In genomic region chr17:72609501-72609900, GRCh38 we compare ENCODE assay signal across 14 cellular contexts.
A peak's percentile ranks its signal among the peaks of the same experiment; 100 is the strongest.
DNase-seq lines count a peak whose midpoint lies in the region; ATAC-seq and TF ChIP-seq lines count a peak whose summit lies in the region.
"Had no signal": no experiment of that assay in that cellular context is flagged by ENCODE, and none has a peak within 500 bp of the region (broad histone marks: within the 10 kb centered on the region; RNA-seq: fewer than 3 reads in every experiment).

No MANE protein-coding gene starts in this region.

- DNase-seq in ACHN: peak; percentile 89
- peak; percentile 70 for DNase-seq in HT1080 (ENCODE audit: low read depth)
- peak; percentile 80 for DNase-seq in astrocyte of the hippocampus (ENCODE audit: low read depth, low spot score)
- DNase-seq in left colon: peak in 1 of 2 donors; percentile 60
- DNase-seq in chondrocyte (ENCODE audit: low spot score): no peak
- no peak for DNase-seq in activated gamma-delta T cell treated with Interleukin-2 at 50 U/mL for 16 hours
- DNase-seq: activated CD4-positive, alpha-beta memory T cell treated with anti-CD3 and anti-CD28 coated beads, Interleukin-2, amount 10 ng/mL, durations not matched to agents 7 days and 5 days; anterior cingulate cortex; NCI-H1105; trophoblast cell had no signal

- no peaks in the 10 kb centered on the region for H3K27me3 Mint-ChIP-seq in chondrocyte (ENCODE audit: low read depth)
- H3K27me3 Mint-ChIP-seq: activated T-helper 17 cell treated with anti-CD3 and anti-CD28 coated beads, Interleukin-2, amount 50 U/mL, for 72 hours had no signal

- H3K4me3 Mint-ChIP-seq in chondrocyte (ENCODE audit: unreplicated experiment): no peak overlapping the region
- H3K4me3 Mint-ChIP-seq: activated CD4-positive, alpha-beta memory T cell treated with anti-CD3 and anti-CD28 coated beads, Interleukin-2, amount 10 ng/mL, durations not matched to agents 7 days and 5 days; activated T-helper 17 cell treated with anti-CD3 and anti-CD28 coated beads, Interleukin-2, amount 50 U/mL, for 72 hours had no signal

- peaks cover 26% of the 10 kb centered on the region for H3K4me1 Mint-ChIP-seq in chondrocyte (ENCODE audit: low read depth)
- H3K4me1 Mint-ChIP-seq: activated T-helper 17 cell treated with anti-CD3 and anti-CD28 coated beads, Interleukin-2, amount 50 U/mL, for 72 hours had no signal

- H3K27ac Mint-ChIP-seq in chondrocyte (ENCODE audit: unreplicated experiment): no peak overlapping the region
- H3K27ac Mint-ChIP-seq: activated CD4-positive, alpha-beta memory T cell treated with anti-CD3 and anti-CD28 coated beads, Interleukin-2, amount 10 ng/mL, durations not matched to agents 7 days and 5 days; activated T-helper 17 cell treated with anti-CD3 and anti-CD28 coated beads, Interleukin-2, amount 50 U/mL, for 72 hours had no signal

- H3K9me3 Mint-ChIP-seq in chondrocyte (ENCODE audit: low read depth): peaks cover 20% of the 10 kb centered on the region

- in situ Hi-C loops in ACHN (cut with HindIII; ENCODE audit: low pct_ligation_motif_present, low pct_unique_long_range_greater_than_20kb, low sequenced_read_pairs): no loop called here

- TF ChIP-seq CTCF in chondrocyte (IDR thresholded peaks at IDR 0.05): no peak

- ATAC-seq in left colon (peak; percentile 76), GM18868 (IDR thresholded peaks at IDR 0.05; ENCODE audit: unreplicated experiment) (no peak), HG02678 (IDR thresholded peaks at IDR 0.05; ENCODE audit: unreplicated experiment) (no peak)
- ATAC-seq: activated T-helper 17 cell treated with anti-CD3 and anti-CD28 coated beads, Interleukin-2, amount 50 U/mL, for 72 hours; sciatic nerve had no signal

- intact Hi-C loops in left colon (cut with DNase I, micrococcal nuclease): no loop called here

- peaks cover 9% of the 10 kb centered on the region for H3K36me3 Mint-ChIP-seq in chondrocyte (ENCODE audit: low read depth)

Comparison
In these comparisons a context has a peak if more than half of its experiments do, and no peak if none do; other contexts are left out.
1. DNase-seq: peak in ACHN (single experiment), HT1080 (single experiment) and astrocyte of the hippocampus (single experiment); none in chondrocyte (single experiment) and activated gamma-delta T cell treated with Interleukin-2 at 50 U/mL for 16 hours (single experiment).